ENCODE assay signal across 20 cellular contexts in genomic region chr1:168454211-168454815, GRCh38.
DNase-seq lines count a peak whose midpoint lies in the region; ATAC-seq and TF ChIP-seq lines count a peak whose summit lies in the region.
"Had no signal": no experiment of that assay in that cellular context is flagged by ENCODE, and none has a peak within 500 bp of the region (broad histone marks: within the 10 kb centered on the region; RNA-seq: fewer than 3 reads in every experiment).

No MANE protein-coding gene starts in this region.

- no peaks in the 10 kb centered on the region for H3K36me3 ChIP-seq in CD8-positive, alpha-beta T cell (ENCODE audit: insufficient read depth, low read length)
- H3K36me3 ChIP-seq in mammary epithelial cell (ENCODE audit: insufficient read depth, low read length) (no peaks in the 10 kb centered on the region), muscle layer of colon (ENCODE audit: insufficient read depth, low read length) (no peaks in the 10 kb centered on the region), testis (ENCODE audit: low read depth, missing control alignments) (no peaks in the 10 kb centered on the region)
- H3K36me3 ChIP-seq: spleen, thoracic aorta had no signal

- POLR2A ChIA-PET in CD8-positive, alpha-beta T cell (lab: Charles Lee) = interaction anchor here (1.0 to 1.1 kb wide), 3 partner anchors 9 to 16 kb away, joined by 3 read pairs; no protein-coding TSS in a partner anchor
- POLR2A ChIA-PET in T-cell (lab: Charles Lee) = no interaction called here

- peaks cover 5% of the 10 kb centered on the region for H3K9me3 Mint-ChIP-seq in CD8-positive, alpha-beta T cell
- peaks cover 4 to 11% (median 5%) of the 10 kb centered on the region in 3 donors for H3K9me3 Mint-ChIP-seq in T-cell

- TF ChIP-seq POLR2A in testis (IDR thresholded peaks at IDR 0.05) = no peak

- dilution Hi-C loops in mammary epithelial cell (cut with HindIII; ENCODE audit: low sequenced_read_pairs) = no loop called here

- H3K79me2 ChIP-seq in mammary epithelial cell (ENCODE audit: insufficient read depth, low read length) = no peaks in the 10 kb centered on the region

- CTCF ChIA-PET in CD8-positive, alpha-beta T cell (lab: Charles Lee) = interaction anchor here (1.5 to 3.1 kb wide), 2 partner anchors 11 to 15 kb away, joined by 3 to 16 read pairs; no protein-coding TSS in a partner anchor
- CTCF ChIA-PET in mammary epithelial cell (lab: Charles Lee; ENCODE audit: low non-redundant PET) = no interaction called here
- CTCF ChIA-PET in T-cell (lab: Charles Lee) = interaction anchor here (0.5 to 1.0 kb wide), 4 partner anchors 10 to 1068 kb away, joined by 3 read pairs; no protein-coding TSS in a partner anchor

- no peak for DNase-seq in CD8-positive, alpha-beta T cell
- DNase-seq in LHCN-M2 (ENCODE audit: low read depth) (peak; percentile 46), mammary epithelial cell (peak; percentile 81), T-cell (no peak), testis (no peak), NK-92 (lab: John Stamatoyannopoulos, UW; ENCODE audit: unreplicated experiment) (no peak)
- DNase-seq: activated CD8-positive, alpha-beta memory T cell treated with anti-CD3 and anti-CD28 coated beads for 24 hours; AML-193; amniotic stem cell; GDM1; KG1; natural killer cell; NCI-H1092; Right ventricle myocardium superior; spleen; T-helper 2 cell had no signal

- H3K27ac ChIP-seq in CD8-positive, alpha-beta T cell (ENCODE audit: low read depth, low read length) = no peak overlapping the region
- H3K27ac ChIP-seq in mammary epithelial cell (ENCODE audit: insufficient read depth, low read depth, low read length) = no peak overlapping the region
- H3K27ac ChIP-seq in muscle layer of colon (ENCODE audit: low read depth, low read length) = peak overlapping the region; percentile 39
- no peak overlapping the region for H3K27ac ChIP-seq in testis
- H3K27ac ChIP-seq: spleen, thoracic aorta had no signal

- no peak overlapping the region for H3K4me3 ChIP-seq in CD8-positive, alpha-beta T cell (ENCODE audit: low read depth, low read length)
- H3K4me3 ChIP-seq in mammary epithelial cell (replicated peaks in 1 of 3; ENCODE audit: insufficient read depth in 1 of 3, low read depth in 2 of 3, low read length in 3 of 3) (no peak overlapping the region), muscle layer of colon (ENCODE audit: low read depth in 1 of 2, low read length in 2 of 2) (no peak overlapping the region), testis (no peak overlapping the region)
- H3K4me3 ChIP-seq: spleen, thoracic aorta had no signal

- H3K4me1 Mint-ChIP-seq in CD8-positive, alpha-beta T cell (ENCODE audit: low read depth) = peaks cover 35% of the 10 kb centered on the region
- H3K4me1 Mint-ChIP-seq in T-cell = peaks cover 22 to 30% (median 28%) of the 10 kb centered on the region in 3 donors

- peaks cover 7% of the 10 kb centered on the region for H3K4me1 ChIP-seq in CD8-positive, alpha-beta T cell (ENCODE audit: insufficient read depth, low read length)
- H3K4me1 ChIP-seq in mammary epithelial cell (ENCODE audit: insufficient read depth, low read length) = peaks cover 31% of the 10 kb centered on the region
- peaks cover 19% of the 10 kb centered on the region for H3K4me1 ChIP-seq in muscle layer of colon (ENCODE audit: insufficient read depth, low read length)
- no peaks in the 10 kb centered on the region for H3K4me1 ChIP-seq in testis
- H3K4me1 ChIP-seq: spleen had no signal

- ATAC-seq in CD8-positive, alpha-beta T cell = no peak
- ATAC-seq in T-cell (replicated peaks in 1 of 4) = no peak
- no peak for ATAC-seq in GM19023 (IDR thresholded peaks at IDR 0.05; ENCODE audit: unreplicated experiment)
- ATAC-seq: natural killer cell had no signal

- H3K4me3 Mint-ChIP-seq in CD8-positive, alpha-beta T cell = no peak overlapping the region
- H3K4me3 Mint-ChIP-seq in T-cell = no peak overlapping the region
- H3K4me3 Mint-ChIP-seq: natural killer cell had no signal

- peak overlapping the region; percentile 53 for H3K27ac Mint-ChIP-seq in CD8-positive, alpha-beta T cell
- H3K27ac Mint-ChIP-seq in T-cell = peak overlapping the region in 1 of 2 donors; percentile 45
- H3K27ac Mint-ChIP-seq: progenitor cell of endocrine pancreas had no signal

- H3K9ac ChIP-seq in mammary epithelial cell (ENCODE audit: insufficient read depth, low read length) = no peak overlapping the region
- H3K9ac ChIP-seq in muscle layer of colon (ENCODE audit: low read length) = no peak overlapping the region

- no peak overlapping the region for H3K4me2 ChIP-seq in mammary epithelial cell (ENCODE audit: insufficient read depth, low read depth, low read length)

- BruUV-seq in mammary epithelial cell (replicated peaks; lab: Mats Ljungman, UMichigan) = no TSS peak

- H3K36me3 Mint-ChIP-seq in CD8-positive, alpha-beta T cell = no peaks in the 10 kb centered on the region
- H3K36me3 Mint-ChIP-seq in T-cell = peaks cover 8% of the 10 kb centered on the region

- in situ Hi-C loops in mammary epithelial cell (cut with MboI; ENCODE audit: low sequenced_read_pairs in 2 of 2) = no loop called here

- H4K20me1 ChIP-seq in mammary epithelial cell (ENCODE audit: insufficient read depth, low read length) = no peaks in the 10 kb centered on the region

- no peaks in the 10 kb centered on the region for H3K27me3 ChIP-seq in CD8-positive, alpha-beta T cell (ENCODE audit: insufficient read depth, low read length)
- H3K27me3 ChIP-seq in mammary epithelial cell (ENCODE audit: insufficient read depth, low read length) (no peaks in the 10 kb centered on the region), muscle layer of colon (ENCODE audit: control insufficient read depth in 1 of 2, insufficient read depth in 2 of 2, low read length in 2 of 2) (no peaks in the 10 kb centered on the region), testis (no peaks in the 10 kb centered on the region)
- H3K27me3 ChIP-seq: spleen had no signal

- no peak for TF ChIP-seq CTCF in CD8-positive, alpha-beta T cell (IDR thresholded peaks at IDR 0.05)
- no peak for TF ChIP-seq CTCF in mammary epithelial cell (conservative IDR thresholded peaks at IDR 0.05 in 1 of 2, IDR thresholded peaks at IDR 0.05 in 1 of 2; ENCODE audit: extremely low read depth in 1 of 2, insufficient read depth in 1 of 2, low read depth in 1 of 2, low read length in 2 of 2)
- TF ChIP-seq CTCF in testis (IDR thresholded peaks at IDR 0.05) = no peak

- intact Hi-C loops in CD8-positive, alpha-beta T cell (cut with DNase I, micrococcal nuclease) = no loop called here
- intact Hi-C loops in mammary epithelial cell (cut with micrococcal nuclease) (no loop called here), testis (cut with DNase I; ENCODE audit: low total_unique reads) (no loop called here)

- no peaks in the 10 kb centered on the region for H3K9me3 ChIP-seq in CD8-positive, alpha-beta T cell (ENCODE audit: low read length)
- H3K9me3 ChIP-seq in mammary epithelial cell (replicated peaks; ENCODE audit: insufficient read depth, low read length) = peaks cover 8% of the 10 kb centered on the region
- no peaks in the 10 kb centered on the region for H3K9me3 ChIP-seq in muscle layer of colon (ENCODE audit: low read length)
- H3K9me3 ChIP-seq in testis = no peaks in the 10 kb centered on the region

- no peaks in the 10 kb centered on the region for H3K27me3 Mint-ChIP-seq in CD8-positive, alpha-beta T cell (ENCODE audit: low read depth)
- no peaks in the 10 kb centered on the region for H3K27me3 Mint-ChIP-seq in T-cell
- H3K27me3 Mint-ChIP-seq: progenitor cell of endocrine pancreas had no signal

- WGBS in mammary epithelial cell (ENCODE audit: low coverage, missing lambda C conversion rate) = 87% methylated on average over 1 of the region's 1 CpG
- 82 to 83% methylated on average over 1 of the region's 1 CpG for WGBS in testis, 2 donors

- peak overlapping the region; percentile 41 for H2AFZ ChIP-seq in mammary epithelial cell (ENCODE audit: low read depth, low read length)

Comparison
In these comparisons a context has a peak if more than half of its experiments do, and no peak if none do; other contexts are left out.
1. DNase-seq: peak in LHCN-M2 (single experiment) and mammary epithelial cell (single experiment); none in CD8-positive, alpha-beta T cell (0 of 7), T-cell (0 of 34), testis (single experiment) and NK-92 (single experiment).